Comparison of ENCODE assay signal across 38 cellular contexts in genomic region chr17:65617496-65617895, GRCh38.
"Had no signal": no experiment of that assay in that cellular context is flagged by ENCODE, and none has a peak within 500 bp of the region (broad histone marks: within the 10 kb centered on the region; RNA-seq: fewer than 3 reads in every experiment).

No MANE protein-coding gene starts in this region.

- H3K27me3 ChIP-seq: adrenal gland, body of pancreas, esophagus squamous epithelium, gastroesophageal sphincter, heart right ventricle had no signal

- DNase-seq: activated CD4-positive, alpha-beta memory T cell treated with anti-CD3 and anti-CD28 coated beads for 36 hours; activated CD4-positive, alpha-beta T cell treated with anti-CD3 and anti-CD28 coated beads for 36 hours; activated CD4-positive, alpha-beta T cell treated with anti-CD3 and anti-CD28 coated beads, Interleukin-2, amount 10 ng/mL, durations not matched to agents 24 days and 14 days; activated CD4-positive, CD25-positive, alpha-beta regulatory T cell; activated CD4-positive, CD25-positive, alpha-beta regulatory T cell treated with anti-CD3 and anti-CD28 coated beads, Interleukin-2, amount 50 U/mL, for 72 hours; activated CD8-positive, alpha-beta memory T cell treated with anti-CD3 and anti-CD28 coated beads, Interleukin-2, amount 10 ng/mL, durations not matched to agents 7 days and 5 days; activated CD8-positive, alpha-beta memory T cell treated with anti-CD3 and anti-CD28 coated beads, Interleukin-2, amount 50 U/mL, for 4 hours; activated CD8-positive, alpha-beta T cell treated with anti-CD3 and anti-CD28 coated beads, Interleukin-2, amount 10 ng/mL, durations not matched to agents 7 days and 5 days; activated effector memory CD4-positive, alpha-beta T cell treated with anti-CD3 and anti-CD28 coated beads, Interleukin-2, amount 50 U/mL, for 16 hours; activated naive CD4-positive, alpha-beta T cell treated with anti-CD3 and anti-CD28 coated beads for 36 hours; activated naive CD8-positive, alpha-beta T cell treated with anti-CD3 and anti-CD28 coated beads for 36 hours; activated naive CD8-positive, alpha-beta T cell treated with anti-CD3 and anti-CD28 coated beads, Interleukin-2, amount 50 U/mL, for 24 hours; activated T-cell treated with anti-CD3 and anti-CD28 coated beads, Interleukin-2, amount 50 U/mL, for 1 hour; activated T-cell treated with anti-CD3 and anti-CD28 coated beads, Interleukin-2, amount 50 U/mL, for 48 hours; amygdala; aorta; body of pancreas; cortex of kidney; dermis blood vessel endothelial cell; effector CD4-positive, alpha-beta T cell; effector memory CD8-positive, alpha-beta T cell; esophagus squamous epithelium; foreskin melanocyte; heart right ventricle; T-helper 1 cell; T-helper 17 cell; T1000 had no signal

- H3K4me3 Mint-ChIP-seq: activated CD4-positive, alpha-beta memory T cell treated with anti-CD3 and anti-CD28 coated beads for 36 hours; activated CD4-positive, alpha-beta T cell treated with anti-CD3 and anti-CD28 coated beads for 36 hours; activated CD4-positive, alpha-beta T cell treated with anti-CD3 and anti-CD28 coated beads, Interleukin-2, amount 10 ng/mL, durations not matched to agents 24 days and 14 days; activated CD8-positive, alpha-beta memory T cell treated with anti-CD3 and anti-CD28 coated beads, Interleukin-2, amount 10 ng/mL, durations not matched to agents 7 days and 5 days; activated CD8-positive, alpha-beta T cell treated with anti-CD3 and anti-CD28 coated beads, Interleukin-2, amount 10 ng/mL, durations not matched to agents 7 days and 5 days; activated naive CD4-positive, alpha-beta T cell treated with anti-CD3 and anti-CD28 coated beads for 36 hours; activated naive CD4-positive, alpha-beta T cell treated with anti-CD3 and anti-CD28 coated beads, Interleukin-2, amount 50 U/mL, for 24 hours; activated naive CD8-positive, alpha-beta T cell treated with anti-CD3 and anti-CD28 coated beads for 36 hours; activated naive CD8-positive, alpha-beta T cell treated with anti-CD3 and anti-CD28 coated beads, Interleukin-2, amount 50 U/mL, for 24 hours; activated T-helper 1 cell treated with anti-CD3 and anti-CD28 coated beads, Interleukin-12 subunit alpha, Interleukin-12 subunit beta, Interleukin-2, Interleukin-4 antibody, amounts not matched to agents 30 ng/mL and 10 ng/mL and 1 ng/mL, durations not matched to agents 14 hours and 24 hours and 36 hours; central memory CD8-positive, alpha-beta T cell; effector memory CD8-positive, alpha-beta T cell; T-helper 17 cell; T-helper 2 cell treated with Interferon-gamma antibody and Interleukin-4, amounts not matched to agents 5 μg/mL and 100 μg/mL, for 36 hours had no signal

- H3K36me3 Mint-ChIP-seq: activated CD4-positive, alpha-beta memory T cell treated with anti-CD3 and anti-CD28 coated beads for 36 hours; activated CD8-positive, alpha-beta memory T cell treated with anti-CD3 and anti-CD28 coated beads, Interleukin-2, amount 10 ng/mL, durations not matched to agents 7 days and 5 days; activated naive CD4-positive, alpha-beta T cell treated with anti-CD3 and anti-CD28 coated beads, Interleukin-2, amount 50 U/mL, for 24 hours; activated naive CD8-positive, alpha-beta T cell treated with anti-CD3 and anti-CD28 coated beads for 36 hours had no signal

- H3K9me3 Mint-ChIP-seq: activated CD4-positive, alpha-beta memory T cell treated with anti-CD3 and anti-CD28 coated beads for 36 hours; activated CD4-positive, alpha-beta T cell treated with anti-CD3 and anti-CD28 coated beads, Interleukin-2, amount 10 ng/mL, durations not matched to agents 24 days and 14 days; activated naive CD4-positive, alpha-beta T cell treated with anti-CD3 and anti-CD28 coated beads for 36 hours; activated naive CD4-positive, alpha-beta T cell treated with anti-CD3 and anti-CD28 coated beads, Interleukin-2, amount 50 U/mL, for 24 hours; activated naive CD8-positive, alpha-beta T cell treated with anti-CD3 and anti-CD28 coated beads for 36 hours; activated naive CD8-positive, alpha-beta T cell treated with anti-CD3 and anti-CD28 coated beads, Interleukin-2, amount 50 U/mL, for 24 hours; activated T-helper 1 cell treated with anti-CD3 and anti-CD28 coated beads, Interleukin-12 subunit alpha, Interleukin-12 subunit beta, Interleukin-2, Interleukin-4 antibody, amounts not matched to agents 30 ng/mL and 10 ng/mL and 1 ng/mL, durations not matched to agents 14 hours and 24 hours and 36 hours; activated T-helper 2 cell treated with anti-CD3 and anti-CD28 coated beads, Interferon-gamma antibody, Interleukin-2, Interleukin-4, amounts not matched to agents 10 μg/mL and 5 μg/mL and 100 μg/mL, durations not matched to agents 14 hours and 24 hours and 36 hours; central memory CD8-positive, alpha-beta T cell; effector memory CD8-positive, alpha-beta T cell; T-helper 2 cell treated with Interferon-gamma antibody and Interleukin-4, amounts not matched to agents 5 μg/mL and 100 μg/mL, for 36 hours had no signal

- H3K9me3 ChIP-seq: adrenal gland, body of pancreas, esophagus squamous epithelium, gastroesophageal sphincter, heart right ventricle had no signal

- H3K27me3 Mint-ChIP-seq: activated CD4-positive, alpha-beta memory T cell treated with anti-CD3 and anti-CD28 coated beads for 36 hours; activated CD4-positive, alpha-beta T cell treated with anti-CD3 and anti-CD28 coated beads for 36 hours; activated CD4-positive, alpha-beta T cell treated with anti-CD3 and anti-CD28 coated beads, Interleukin-2, amount 10 ng/mL, durations not matched to agents 24 days and 14 days; activated CD8-positive, alpha-beta memory T cell treated with anti-CD3 and anti-CD28 coated beads, Interleukin-2, amount 10 ng/mL, durations not matched to agents 7 days and 5 days; activated naive CD4-positive, alpha-beta T cell treated with anti-CD3 and anti-CD28 coated beads, Interleukin-2, amount 50 U/mL, for 24 hours; activated naive CD8-positive, alpha-beta T cell treated with anti-CD3 and anti-CD28 coated beads for 36 hours; activated naive CD8-positive, alpha-beta T cell treated with anti-CD3 and anti-CD28 coated beads, Interleukin-2, amount 50 U/mL, for 24 hours; effector memory CD8-positive, alpha-beta T cell; T-helper 17 cell had no signal

- ATAC-seq: activated CD4-positive, alpha-beta T cell treated with anti-CD3 and anti-CD28 coated beads for 36 hours; activated CD8-positive, alpha-beta memory T cell treated with anti-CD3 and anti-CD28 coated beads, Interleukin-2, amount 10 ng/mL, durations not matched to agents 7 days and 5 days; activated CD8-positive, alpha-beta T cell treated with anti-CD3 and anti-CD28 coated beads, Interleukin-2, amount 10 ng/mL, durations not matched to agents 7 days and 5 days; activated naive CD8-positive, alpha-beta T cell treated with anti-CD3 and anti-CD28 coated beads, Interleukin-2, amount 50 U/mL, for 24 hours; body of pancreas; effector memory CD8-positive, alpha-beta T cell; gastroesophageal sphincter; heart right ventricle; T-helper 17 cell had no signal

- H3K4me1 Mint-ChIP-seq: activated CD4-positive, alpha-beta T cell treated with anti-CD3 and anti-CD28 coated beads for 36 hours; activated CD4-positive, alpha-beta T cell treated with anti-CD3 and anti-CD28 coated beads, Interleukin-2, amount 10 ng/mL, durations not matched to agents 24 days and 14 days; activated CD8-positive, alpha-beta memory T cell treated with anti-CD3 and anti-CD28 coated beads, Interleukin-2, amount 10 ng/mL, durations not matched to agents 7 days and 5 days; activated naive CD4-positive, alpha-beta T cell treated with anti-CD3 and anti-CD28 coated beads, Interleukin-2, amount 50 U/mL, for 24 hours; activated naive CD8-positive, alpha-beta T cell treated with anti-CD3 and anti-CD28 coated beads for 36 hours; activated naive CD8-positive, alpha-beta T cell treated with anti-CD3 and anti-CD28 coated beads, Interleukin-2, amount 50 U/mL, for 24 hours; central memory CD8-positive, alpha-beta T cell had no signal

- H3K4me1 ChIP-seq: adrenal gland, body of pancreas, esophagus squamous epithelium, gastroesophageal sphincter, heart right ventricle had no signal

- H3K27ac ChIP-seq: adrenal gland, body of pancreas, epithelial cell of prostate, esophagus squamous epithelium, gastroesophageal sphincter, heart right ventricle had no signal

- H3K4me3 ChIP-seq: adrenal gland, body of pancreas, esophagus squamous epithelium, gastroesophageal sphincter, heart right ventricle had no signal

- FAIRE-seq: colon, endometrium, endothelial cell of umbilical vein had no signal

- H3K36me3 ChIP-seq: adrenal gland, esophagus squamous epithelium, gastroesophageal sphincter, heart right ventricle had no signal

- H3K27ac Mint-ChIP-seq: activated CD4-positive, alpha-beta memory T cell treated with anti-CD3 and anti-CD28 coated beads for 36 hours; activated CD4-positive, alpha-beta T cell treated with anti-CD3 and anti-CD28 coated beads for 36 hours; activated CD4-positive, alpha-beta T cell treated with anti-CD3 and anti-CD28 coated beads, Interleukin-2, amount 10 ng/mL, durations not matched to agents 24 days and 14 days; activated CD8-positive, alpha-beta memory T cell treated with anti-CD3 and anti-CD28 coated beads, Interleukin-2, amount 10 ng/mL, durations not matched to agents 7 days and 5 days; activated CD8-positive, alpha-beta T cell treated with anti-CD3 and anti-CD28 coated beads, Interleukin-2, amount 10 ng/mL, durations not matched to agents 7 days and 5 days; activated naive CD4-positive, alpha-beta T cell treated with anti-CD3 and anti-CD28 coated beads for 36 hours; activated naive CD4-positive, alpha-beta T cell treated with anti-CD3 and anti-CD28 coated beads, Interleukin-2, amount 50 U/mL, for 24 hours; activated naive CD8-positive, alpha-beta T cell treated with anti-CD3 and anti-CD28 coated beads for 36 hours; activated naive CD8-positive, alpha-beta T cell treated with anti-CD3 and anti-CD28 coated beads, Interleukin-2, amount 50 U/mL, for 24 hours; activated T-helper 1 cell treated with anti-CD3 and anti-CD28 coated beads, Interleukin-12 subunit alpha, Interleukin-12 subunit beta, Interleukin-2, Interleukin-4 antibody, amounts not matched to agents 30 ng/mL and 10 ng/mL and 1 ng/mL, durations not matched to agents 14 hours and 24 hours and 36 hours; activated T-helper 2 cell treated with anti-CD3 and anti-CD28 coated beads, Interferon-gamma antibody, Interleukin-2, Interleukin-4, amounts not matched to agents 10 μg/mL and 5 μg/mL and 100 μg/mL, durations not matched to agents 14 hours and 24 hours and 36 hours; effector memory CD8-positive, alpha-beta T cell; T-helper 17 cell; T-helper 2 cell treated with Interferon-gamma antibody and Interleukin-4, amounts not matched to agents 5 μg/mL and 100 μg/mL, for 36 hours had no signal
